Comparison of ENCODE assay signal across 9 cellular contexts in genomic region chr15:67090297-67091072, GRCh38. TPM values are rescaled to one million over a fixed set of nuclear protein-coding genes. Genes with fewer than 3 reads are reported as not detected.
DNase-seq lines count a peak whose midpoint lies in the region; ATAC-seq and TF ChIP-seq lines count a peak whose summit lies in the region.
"Had no signal": no experiment of that assay in that cellular context is flagged by ENCODE, and none has a peak within 500 bp of the region (broad histone marks: within the 10 kb centered on the region; RNA-seq: fewer than 3 reads in every experiment).

No MANE protein-coding gene starts in this region.

- peak overlapping the region; percentile 88 for H3K27ac Mint-ChIP-seq in activated T-cell treated with anti-CD3 and anti-CD28 coated beads, Interleukin-2, amount 50 U/mL, for 24 hours
- no peak overlapping the region for H3K27ac Mint-ChIP-seq in stimulated activated memory B cell treated with anti-CD40 and anti-IgM and Interleukin-4, amounts not matched to agents 10 μg/mL and 1 μg/mL and 100 μg/mL, for 72 hours

- H3K27me3 Mint-ChIP-seq in activated T-cell treated with anti-CD3 and anti-CD28 coated beads, Interleukin-2, amount 50 U/mL, for 24 hours, result no peaks in the 10 kb centered on the region
- H3K27me3 Mint-ChIP-seq in stimulated activated memory B cell treated with anti-CD40 and anti-IgM and Interleukin-4, amounts not matched to agents 10 μg/mL and 1 μg/mL and 100 μg/mL, for 72 hours, result no peaks in the 10 kb centered on the region

- ATAC-seq in SK-N-SH treated with all-trans-retinoic acid at 6 μM for 48 hours (peak; percentile 23), HG02623 (IDR thresholded peaks at IDR 0.05; ENCODE audit: unreplicated experiment) (no peak), HG03139 (IDR thresholded peaks at IDR 0.05; ENCODE audit: unreplicated experiment) (no peak)
- no peak for ATAC-seq in stimulated activated memory B cell treated with anti-CD40 and anti-IgM and Interleukin-4, amounts not matched to agents 10 μg/mL and 1 μg/mL and 100 μg/mL, for 72 hours

- peak overlapping the region; percentile 42 for H3K4me3 Mint-ChIP-seq in activated T-cell treated with anti-CD3 and anti-CD28 coated beads, Interleukin-2, amount 50 U/mL, for 24 hours
- peak overlapping the region; percentile 60 for H3K4me3 Mint-ChIP-seq in stimulated activated memory B cell treated with anti-CD40 and anti-IgM and Interleukin-4, amounts not matched to agents 10 μg/mL and 1 μg/mL and 100 μg/mL, for 72 hours

- no peaks in the 10 kb centered on the region for H3K27me3 ChIP-seq in MG63

- peaks cover 99% of the 10 kb centered on the region for H3K4me1 Mint-ChIP-seq in activated T-cell treated with anti-CD3 and anti-CD28 coated beads, Interleukin-2, amount 50 U/mL, for 24 hours (ENCODE audit: low read depth)
- peaks cover 100% of the 10 kb centered on the region for H3K4me1 Mint-ChIP-seq in stimulated activated memory B cell treated with anti-CD40 and anti-IgM and Interleukin-4, amounts not matched to agents 10 μg/mL and 1 μg/mL and 100 μg/mL, for 72 hours

- H3K9me3 Mint-ChIP-seq in activated T-cell treated with anti-CD3 and anti-CD28 coated beads, Interleukin-2, amount 50 U/mL, for 24 hours, result no peaks in the 10 kb centered on the region
- no peaks in the 10 kb centered on the region for H3K9me3 Mint-ChIP-seq in stimulated activated memory B cell treated with anti-CD40 and anti-IgM and Interleukin-4, amounts not matched to agents 10 μg/mL and 1 μg/mL and 100 μg/mL, for 72 hours

- H3K4me3 ChIP-seq in fibroblast of mammary gland (ENCODE audit: control insufficient read depth, low read depth, low read length) (no peak overlapping the region), MG63 (no peak overlapping the region)

- DNase-seq in activated T-cell treated with anti-CD3 and anti-CD28 coated beads, Interleukin-2, amount 50 U/mL, for 24 hours, result no peak
- DNase-seq in activated T-cell treated with anti-CD3 and anti-CD28 coated beads for 4 hours, result no peak
- peak; percentile 82 for DNase-seq in fibroblast of mammary gland (ENCODE audit: low read depth)
- no peak for DNase-seq in MG63
- DNase-seq: retina had no signal

- H3K9me3 ChIP-seq in MG63, result no peaks in the 10 kb centered on the region

- H3K36me3 ChIP-seq in MG63, result peaks cover 90% of the 10 kb centered on the region

- H3K36me3 Mint-ChIP-seq in activated T-cell treated with anti-CD3 and anti-CD28 coated beads, Interleukin-2, amount 50 U/mL, for 24 hours (ENCODE audit: low read depth), result peaks cover 43% of the 10 kb centered on the region
- H3K36me3 Mint-ChIP-seq in stimulated activated memory B cell treated with anti-CD40 and anti-IgM and Interleukin-4, amounts not matched to agents 10 μg/mL and 1 μg/mL and 100 μg/mL, for 72 hours, result peaks cover 8% of the 10 kb centered on the region

- no peak for TF ChIP-seq CTCF in fibroblast of mammary gland (conservative IDR thresholded peaks at IDR 0.05; ENCODE audit: control insufficient read depth, insufficient read depth, low read depth, low read length)

TF ChIP-seq in SK-N-SH treated with all-trans-retinoic acid at 6 μM for 48 hours, 23 proteins besides CTCF, POLR2A, EP300 and RAD21:
- peak; percentile 83; the same call in 1 of the 2 replicates for TF ChIP-seq GLIS3 (CRISPR knock-in tag; IDR thresholded peaks at IDR 0.05)
- peak; percentile 15; the same call in 1 of the 2 replicates for TF ChIP-seq CSDC2 (CRISPR knock-in tag; IDR thresholded peaks at IDR 0.05)
- TF ChIP-seq TOX (CRISPR knock-in tag; IDR thresholded peaks at IDR 0.05; ENCODE audit: borderline replicate concordance), result no peak
- 0 out of 2 replicates have a peak, but pooled peaks have one; percentile 17 for TF ChIP-seq CREB5 (CRISPR knock-in tag; IDR thresholded peaks at IDR 0.05; ENCODE audit: low read depth)

RNA-seq across cellular contexts. Expression of gene SMAD3, which starts 25.1 kb away (rescaled TPM):
- total RNA-seq in MG63 (2014; rRNA removed; shearing (Covaris generic); ENCODE audit: low replicate concordance), result 32.9 and 38.2 TPM in 2 replicates
